ENCODE assay signal across 10 cellular contexts in genomic region chr19:38695832-38696732, GRCh38. TPM values are rescaled to one million over a fixed set of nuclear protein-coding genes. Genes with fewer than 3 reads are reported as not detected.
A peak's percentile ranks its signal among the peaks of the same experiment; 100 is the strongest.
DNase-seq lines count a peak whose midpoint lies in the region; ATAC-seq and TF ChIP-seq lines count a peak whose summit lies in the region.
"Had no signal": no experiment of that assay in that cellular context is flagged by ENCODE, and none has a peak within 500 bp of the region (broad histone marks: within the 10 kb centered on the region; RNA-seq: fewer than 3 reads in every experiment).

No MANE protein-coding gene starts in this region.

- no peak overlapping the region for H2BK12ac ChIP-seq in H9 (ENCODE audit: insufficient read length, low read depth, low read length)

- peaks cover 10 to 36% (median 35%) of the 10 kb centered on the region in 3 experiments; a peak in 6 of 7 replicates for H3K36me3 Mint-ChIP-seq in H9 (ENCODE audit: insufficient read depth in 1 of 3, low read depth in 3 of 3)

- no CpG with 5 or more reads among the region's 22 CpGs for WGBS in H9 (ENCODE audit: extremely low coverage, insufficient read length, low lambda C conversion rate)
- WGBS in adrenal gland, 4 donors = 78 to 83% (median 81%) methylated on average over 22 of the region's 22 CpGs
- WGBS in spleen, 5 donors = 81 to 87% (median 82%) methylated on average over 22 of the region's 22 CpGs

- H3K27me3 ChIP-seq in H9 (ENCODE audit: insufficient read depth, low read length) (no peaks in the 10 kb centered on the region), adrenal gland (no peaks in the 10 kb centered on the region), left lung (no peaks in the 10 kb centered on the region), spleen (replicated peaks in 1 of 7) (no peaks in the 10 kb centered on the region)

- H2BK20ac ChIP-seq in H9 (ENCODE audit: low read depth, low read length, poor library complexity, severe bottlenecking) = no peak overlapping the region

- H2AFZ ChIP-seq in H9 (ENCODE audit: low read length) = no peak overlapping the region

- H2BK120ac ChIP-seq in H9 (ENCODE audit: low read depth, low read length, poor library complexity, severe bottlenecking) = no peak overlapping the region

- H3T11ph ChIP-seq in H9 (ENCODE audit: low read length) = no peak overlapping the region

- H2AK5ac ChIP-seq in H9 (ENCODE audit: insufficient read length, low read length) = no peak overlapping the region

- H3K9ac ChIP-seq in H9 (ENCODE audit: extremely low read depth, insufficient read length, low read length) = no peak overlapping the region

- no peaks in the 10 kb centered on the region for H3K23me2 ChIP-seq in H9 (ENCODE audit: insufficient read length, low read depth, low read length, poor library complexity, severe bottlenecking)

- TF ChIP-seq POLR2A in adrenal gland (IDR thresholded peaks at IDR 0.05) (no peak), spleen (IDR thresholded peaks at IDR 0.05) (no peak)

- peaks cover 14% of the 10 kb centered on the region; the same call in 1 of the 2 replicates for H3K4me1 ChIP-seq in H9 (ENCODE audit: insufficient read depth, low read length)
- H3K4me1 ChIP-seq in adrenal gland (replicated peaks in 1 of 2) = peaks cover 45 to 98% of the 10 kb centered on the region in 2 donors
- peaks cover 21 to 95% of the 10 kb centered on the region in 2 donors for H3K4me1 ChIP-seq in left lung
- peaks cover 86 to 100% (median 95%) of the 10 kb centered on the region in 6 donors for H3K4me1 ChIP-seq in spleen

- DNase-seq in H9 = no peak
- peak in 1 of 7 donors; percentile 30 for DNase-seq in adrenal gland
- DNase-seq in left lung = no peak
- DNase-seq in spleen = no peak
- no peak for DNase-seq in NAMALWA (ENCODE audit: low spot score)
- DNase-seq in NCI-H510A (lab: John Stamatoyannopoulos, UW) = no peak
- DNase-seq in effector CD8-positive, alpha-beta T cell (lab: John Stamatoyannopoulos, UW) = no peak
- DNase-seq: activated CD4-positive, alpha-beta T cell treated with anti-CD3 and anti-CD28 coated beads, Interleukin-2, amount 50 U/mL, for 1 hour; NCI-H1694 treated with DMSO at 0.1 percent for 48 hours had no signal

- H4K91ac ChIP-seq in H9 (ENCODE audit: insufficient read length, low read depth, low read length) = no peak overlapping the region

- H3K79me2 ChIP-seq in H9 (ENCODE audit: insufficient read depth, low read length) = peaks cover 21% of the 10 kb centered on the region; the same call in 1 of the 2 replicates

- peak overlapping the region in 1 of 2 experiments; percentile 46; a peak in 2 of 5 replicates for H3K4me3 Mint-ChIP-seq in H9

- H3K36me3 ChIP-seq in adrenal gland (replicated peaks in 1 of 2) (peaks cover 0 to 6% of the 10 kb centered on the region in 2 donors), left lung (peaks cover 0 to 37% of the 10 kb centered on the region in 2 donors), spleen (peaks cover 0 to 58% (median 9%) of the 10 kb centered on the region in 6 donors)

- ATAC-seq in left lung (no peak), GM21723 (IDR thresholded peaks at IDR 0.05; ENCODE audit: unreplicated experiment) (no peak)

- H3K4me3 ChIP-seq in adrenal gland = no peak overlapping the region
- H3K4me3 ChIP-seq in left lung = no peak overlapping the region
- peak overlapping the region in 2 of 8 donors; percentile 2 to 49 for H3K4me3 ChIP-seq in spleen

- H3K56ac ChIP-seq in H9 (ENCODE audit: insufficient read length, low read depth, low read length) = no peak overlapping the region

- no peak overlapping the region for H2BK15ac ChIP-seq in H9 (ENCODE audit: low read depth, low read length)

- H3K79me1 ChIP-seq in H9 (ENCODE audit: insufficient read depth, low read depth, low read length, poor library complexity, severe bottlenecking) = peaks cover 2% of the 10 kb centered on the region

- no peak overlapping the region for H3K14ac ChIP-seq in H9 (ENCODE audit: insufficient read depth, low read length)

- H3K9me3 Mint-ChIP-seq in H9 = no peaks in the 10 kb centered on the region

- H4K20me1 ChIP-seq in H9 (ENCODE audit: control insufficient read depth, insufficient read depth, insufficient read length) = no peaks in the 10 kb centered on the region

- no peak overlapping the region for H3K18ac ChIP-seq in H9 (ENCODE audit: insufficient read length, low read depth, low read length)

- H3K23ac ChIP-seq in H9 (ENCODE audit: insufficient read length, low read depth, low read length) = no peak overlapping the region

- H4K8ac ChIP-seq in H9 (replicated peaks; ENCODE audit: insufficient read length, low read depth, low read length) = no peak overlapping the region

- no peaks in the 10 kb centered on the region for H3K9me3 ChIP-seq in H9 (ENCODE audit: control insufficient read depth, low read depth, low read length)
- H3K9me3 ChIP-seq in adrenal gland (replicated peaks in 1 of 3) = no peaks in the 10 kb centered on the region
- H3K9me3 ChIP-seq in left lung = no peaks in the 10 kb centered on the region
- no peaks in the 10 kb centered on the region for H3K9me3 ChIP-seq in spleen

- no peak overlapping the region for H3K4me2 ChIP-seq in H9 (ENCODE audit: insufficient read depth, insufficient read length, low read length)

- H3K27ac ChIP-seq in H9 (ENCODE audit: insufficient read length, low read depth, low read length) (no peak overlapping the region), adrenal gland (peak overlapping the region in 4 of 5 donors; percentile 23 to 93 (median 80)), left lung (peak overlapping the region; percentile 42 to 86), spleen (peak overlapping the region; percentile 74 to 91 (median 84))

- no peaks in the 10 kb centered on the region; the same call in none of the 2 replicates for H3K27me3 Mint-ChIP-seq in H9 (ENCODE audit: low read depth)

- no peak overlapping the region for H2BK5ac ChIP-seq in H9 (ENCODE audit: insufficient read length, low read length)

- intact Hi-C loops in adrenal gland (cut with DNase I) = no loop called here
- intact Hi-C loops in left lung (cut with DNase I) = no loop called here
- intact Hi-C loops in spleen (cut with DNase I; ENCODE audit: low total_unique reads) = no loop called here

- TF ChIP-seq CTCF in H9 (conservative IDR thresholded peaks at IDR 0.05) = no peak
- TF ChIP-seq CTCF in adrenal gland (IDR thresholded peaks at IDR 0.05) = no peak
- no peak for TF ChIP-seq CTCF in left lung (IDR thresholded peaks at IDR 0.05)
- no peak for TF ChIP-seq CTCF in spleen (IDR thresholded peaks at IDR 0.05 in 8 of 11, conservative IDR thresholded peaks at IDR 0.05 in 3 of 11)

- H3K27ac Mint-ChIP-seq in H9 = peak overlapping the region; percentile 58 to 89 (median 76); a peak in 5 of 7 replicates

- no peak overlapping the region for H3K4ac ChIP-seq in H9 (ENCODE audit: low read depth, low read length)

- H3K4me1 Mint-ChIP-seq in H9 = peaks cover 50 to 59% of the 10 kb centered on the region in 2 experiments

- H4K5ac ChIP-seq in H9 (ENCODE audit: insufficient read length, low read depth, low read length) = no peak overlapping the region

RNA-seq across cellular contexts. Expression of gene CAPN12, which starts 48.2 kb away (rescaled TPM):
- total RNA-seq in H9 (2021) (10.3 and 10.5 TPM in 2 replicates), adrenal gland (1 to 10 TPM in 5 of 8 donors, under 1 TPM in 2, not detected in 1; 0.39 to 5.0 (median 3.7) TPM), left lung (1 to 10 TPM; 1.7 to 4.5 TPM), spleen (10 to 100 TPM in 5 of 7 donors, 1 to 10 TPM in 2; 9.0 to 25.6 (median 12.6) TPM)
- polyA plus RNA-seq in adrenal gland (10 to 100 TPM in 2 of 3 donors, under 1 TPM in 1; 0.68 to 23.1 (median 11.2) TPM), spleen (10 to 100 TPM; 15.2 to 33.3 (median 29.1) TPM)

RNA-seq across cellular contexts. Expression of gene ACTN4, which starts 48.6 kb away (rescaled TPM):
- 369 and 386 TPM in 2 replicates for total RNA-seq in H9 (2021)
- total RNA-seq in adrenal gland = 100 to 1,000 TPM; 430 to 773 (median 575) TPM
- polyA plus RNA-seq in adrenal gland = 100 to 1,000 TPM; 148 to 586 (median 554) TPM
- 100 to 1,000 TPM; 576 to 647 TPM for total RNA-seq in left lung
- 100 to 1,000 TPM; 360 to 621 (median 487) TPM for total RNA-seq in spleen
- 100 to 1,000 TPM in 1 of 3 donors, 10 to 100 TPM in 2; 39.3 to 185 (median 51.2) TPM for polyA plus RNA-seq in spleen
